8 cellular contexts compared by ENCODE assay signal in the genomic region with DNA sequence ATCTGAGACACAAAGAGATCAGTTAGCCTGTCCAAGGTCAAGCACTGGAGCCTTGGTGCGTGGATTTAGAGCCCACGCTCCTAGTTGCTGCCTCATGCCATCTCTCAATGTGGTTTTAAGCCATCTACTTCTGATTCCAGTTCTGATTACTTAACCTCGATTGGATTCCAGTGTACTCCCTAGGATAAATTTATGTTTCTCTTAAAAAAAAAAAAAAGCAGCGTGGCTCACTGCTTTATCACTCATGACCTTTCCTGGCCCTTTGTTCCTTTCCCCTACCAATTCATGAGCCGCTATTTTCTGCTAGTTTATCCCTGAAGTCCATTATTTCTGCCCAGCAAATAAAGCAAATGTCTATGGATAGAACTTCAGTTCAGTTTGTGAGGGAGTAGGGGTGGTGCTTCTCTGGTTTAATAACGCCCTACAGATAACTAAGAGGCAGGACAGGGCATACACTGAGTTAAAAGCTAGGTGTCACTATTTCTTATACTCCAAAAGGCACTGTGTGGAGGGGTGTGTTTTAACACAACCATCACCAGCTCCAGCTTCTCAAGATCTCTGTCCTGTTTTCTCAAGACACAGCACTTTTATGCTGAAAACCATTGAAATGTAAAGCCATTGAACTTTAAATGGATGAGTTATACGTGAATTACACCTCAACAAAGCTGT. TPM values are rescaled to one million over a fixed set of nuclear protein-coding genes. Genes with fewer than 3 reads are reported as not detected.
DNase-seq lines count a peak whose midpoint lies in the region; ATAC-seq and TF ChIP-seq lines count a peak whose summit lies in the region.

No MANE protein-coding gene starts in this region.

- H4K20me1 ChIP-seq in PC-9 (ENCODE audit: insufficient read depth): no peaks in the 10 kb centered on the region

- intact Hi-C loops in PC-9 (cut with micrococcal nuclease; ENCODE audit: unreplicated experiment): no loop called here
- intact Hi-C loops in esophagus squamous epithelium (cut with DNase I): no loop called here

- ATAC-seq in GM21528 (IDR thresholded peaks at IDR 0.05; ENCODE audit: low FRiP score, unreplicated experiment) (no peak), HG02870 (IDR thresholded peaks at IDR 0.05; ENCODE audit: unreplicated experiment) (no peak)

- H3K27ac ChIP-seq in PC-9 (no peak overlapping the region), esophagus squamous epithelium (no peak overlapping the region)

- TF ChIP-seq CTCF in AG04449 (IDR thresholded peaks at IDR 0.05; ENCODE audit: insufficient read depth, low read length, missing control alignments) (peak; percentile 4), GM12873 (IDR thresholded peaks at IDR 0.05; ENCODE audit: insufficient read depth, low read depth, low read length, missing control alignments) (peak; percentile 46), PC-9 (conservative IDR thresholded peaks at IDR 0.05) (0 out of 2 replicates have a peak, but pooled peaks have one; percentile 18), esophagus squamous epithelium (IDR thresholded peaks at IDR 0.05) (peak in 3 of 6 experiments; percentile 7 to 45 (median 9))

- POLR2A ChIA-PET in AG04449 (lab: Yijun Ruan, JAX): interaction anchor here (1.4 kb wide), 1 partner anchor 10 kb away, joined by 5 read pairs; the partner anchor contains the start of gene PARP11
- POLR2A ChIA-PET in PC-9 (lab: Charles Lee; ENCODE audit: unreplicated experiment): no interaction called here

- CTCF ChIA-PET in AG04449 (lab: Yijun Ruan, JAX): interaction anchor here (0.7 to 8.0 kb wide), 7 partner anchors 7 to 392 kb away, joined by 3 to 241 read pairs (median 12); partner anchors contain the start of gene CCND2
- CTCF ChIA-PET in PC-9 (lab: Charles Lee): interaction anchor here (1.5 kb wide), 1 partner anchor 394 kb away, joined by 5 read pairs; no protein-coding TSS in a partner anchor

- H3K4me1 ChIP-seq in PC-9 (replicated peaks; ENCODE audit: insufficient read depth) (no peaks in the 10 kb centered on the region), esophagus squamous epithelium (peaks cover 0 to 12% (median 0%) of the 10 kb centered on the region in 3 donors)

- no peak overlapping the region for H2AFZ ChIP-seq in PC-9

- no peaks in the 10 kb centered on the region for H3K9me3 ChIP-seq in PC-9 (ENCODE audit: insufficient read depth, low read depth)
- H3K9me3 ChIP-seq in esophagus squamous epithelium: no peaks in the 10 kb centered on the region

- BruUV-seq in PC-9 (replicated peaks; lab: Mats Ljungman, UMichigan): no TSS peak

- peaks cover 52% of the 10 kb centered on the region for H3K27me3 ChIP-seq in PC-9 (ENCODE audit: insufficient read depth, low read depth)
- peaks cover 0 to 38% (median 0%) of the 10 kb centered on the region in 4 donors for H3K27me3 ChIP-seq in esophagus squamous epithelium

- H3K4me2 ChIP-seq in PC-9: no peak overlapping the region

- TF ChIP-seq POLR2A in esophagus squamous epithelium (IDR thresholded peaks at IDR 0.05): no peak

- H3F3A ChIP-seq in PC-9 (ENCODE audit: insufficient read depth, low read depth): no peaks in the 10 kb centered on the region

- WGBS in esophagus squamous epithelium, 2 donors: 43 to 53% methylated on average over 7 of the region's 7 CpGs

- DNase-seq in AG04449 (ENCODE audit: low read depth, low spot score) (no peak), PC-9 (no peak), germinal center (ENCODE audit: low spot score) (peak; percentile 42), esophagus squamous epithelium (lab: John Stamatoyannopoulos, UW) (no peak), mucosa of gallbladder (ENCODE audit: low spot score) (no peak)

- H3K36me3 ChIP-seq in PC-9 (ENCODE audit: low read depth): no peaks in the 10 kb centered on the region
- no peaks in the 10 kb centered on the region for H3K36me3 ChIP-seq in esophagus squamous epithelium

- H3K4me3 ChIP-seq in AG04449 (ENCODE audit: low read depth, low read length) (no peak overlapping the region), PC-9 (no peak overlapping the region), esophagus squamous epithelium (no peak overlapping the region)

- no peaks in the 10 kb centered on the region for H3K79me2 ChIP-seq in PC-9 (ENCODE audit: low read depth)

- no peaks in the 10 kb centered on the region for H3K9me2 ChIP-seq in PC-9 (ENCODE audit: insufficient read depth)

RNA-seq across cellular contexts. Expression of gene PARP11, which starts 9.8 kb away (rescaled TPM):
- total RNA-seq in PC-9 (2021): not detected in 2 replicates
- 1 to 10 TPM in 3 of 4 donors, under 1 TPM in 1; 0.99 to 3.4 (median 2.7) TPM for total RNA-seq in esophagus squamous epithelium
- 7.9 TPM for total RNA-seq in mucosa of gallbladder
